24 cellular contexts compared by ENCODE assay signal in the genomic region with DNA sequence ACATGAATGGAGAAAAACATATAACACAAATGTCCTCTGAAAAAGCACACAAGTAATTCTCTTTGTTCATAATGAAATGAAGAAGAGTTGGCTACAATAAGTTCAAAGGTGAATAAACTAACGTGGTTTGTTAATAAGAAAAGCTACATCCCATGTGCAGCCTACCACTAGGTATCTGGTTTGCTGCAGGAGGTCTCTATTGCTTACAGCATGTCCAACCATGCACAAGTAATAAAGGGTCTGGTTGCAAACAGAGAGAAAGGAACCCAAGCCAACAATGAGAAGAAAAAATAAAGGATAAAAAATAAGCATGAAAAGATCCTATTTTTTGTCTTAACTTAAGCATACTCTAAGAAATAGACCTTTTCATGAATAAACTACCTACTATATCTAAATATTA.
"Had no signal": no experiment of that assay in that cellular context is flagged by ENCODE, and none has a peak within 500 bp of the region (broad histone marks: within the 10 kb centered on the region; RNA-seq: fewer than 3 reads in every experiment).

No MANE protein-coding gene starts in this region.

- H3K9ac ChIP-seq: SK-N-SH had no signal

- H3K27ac Mint-ChIP-seq: activated CD8-positive, alpha-beta T cell treated with anti-CD3 and anti-CD28 coated beads for 36 hours; activated naive CD8-positive, alpha-beta T cell treated with anti-CD3 and anti-CD28 coated beads, Interleukin-2, amount 10 ng/mL, durations not matched to agents 7 days and 5 days; activated T-cell treated with anti-CD3 and anti-CD28 coated beads, Interleukin-2, amount 50 U/mL, for 72 hours; activated T-helper 2 cell treated with anti-CD3 and anti-CD28 coated beads, Interferon-gamma antibody, Interleukin-2, Interleukin-4, amounts not matched to agents 10 μg/mL and 5 μg/mL and 100 μg/mL, durations not matched to agents 14 hours and 24 hours and 36 hours; T-helper 1 cell treated with Interleukin-12 subunit alpha and Interleukin-12 subunit beta and Interleukin-4 antibody, amounts not matched to agents 30 μg/mL and 1 μg/mL, for 36 hours had no signal

- H3K36me3 ChIP-seq: Peyer's patch, SJCRH30 had no signal

- H3K27ac ChIP-seq: coronary artery, Peyer's patch, RWPE1, SJCRH30 had no signal

- ATAC-seq: activated CD4-positive, CD25-positive, alpha-beta regulatory T cell treated with anti-CD3 and anti-CD28 coated beads, Interleukin-2, amount 50 U/mL, for 24 hours; activated CD8-positive, alpha-beta T cell treated with anti-CD3 and anti-CD28 coated beads for 36 hours; activated T-cell treated with anti-CD3 and anti-CD28 coated beads, Interleukin-2, amount 50 U/mL, for 72 hours had no signal

- H3K4me2 ChIP-seq: SK-N-SH had no signal

- H3K27me3 Mint-ChIP-seq: activated CD8-positive, alpha-beta T cell treated with anti-CD3 and anti-CD28 coated beads for 36 hours; activated naive CD8-positive, alpha-beta T cell treated with anti-CD3 and anti-CD28 coated beads, Interleukin-2, amount 10 ng/mL, durations not matched to agents 7 days and 5 days had no signal

- H3K9me3 ChIP-seq: Peyer's patch, SJCRH30, SK-N-SH had no signal

- DNase-seq: activated CD4-positive, alpha-beta T cell treated with anti-CD3 and anti-CD28 coated beads for 4 hours; activated CD8-positive, alpha-beta memory T cell treated with anti-CD3 and anti-CD28 coated beads, Interleukin-2, amount 50 U/mL, for 4 hours; activated CD8-positive, alpha-beta T cell treated with anti-CD3 and anti-CD28 coated beads for 36 hours; activated gamma-delta T cell treated with Interleukin-2 at 50 U/mL for 16 hours; activated naive CD4-positive, alpha-beta T cell treated with anti-CD3 and anti-CD28 coated beads, Interleukin-2, amount 50 U/mL, for 16 hours; activated naive CD8-positive, alpha-beta T cell treated with anti-CD3 and anti-CD28 coated beads, Interleukin-2, amount 10 ng/mL, durations not matched to agents 7 days and 5 days; activated T-cell treated with anti-CD3 and anti-CD28 coated beads, Interleukin-2, amount 50 U/mL, for 72 hours; aorta; KG1; NCI-H1092; NCI-H2029 treated with DMSO at 0.1 percent for 48 hours; NCI-H2227 treated with DMSO at 0.1 percent for 48 hours; NCI-H526; NCI-H774; NK-92 treated with Interleukin-12 subunit alpha and Interleukin-12 subunit beta, amount 100 ng/mL, for 24 hours; Peyer's patch; Right ventricle myocardium superior; SJCRH30; SK-N-SH had no signal

- H3K4me1 ChIP-seq: Peyer's patch, SJCRH30 had no signal

- H3K4me3 ChIP-seq: coronary artery, Peyer's patch, SJCRH30 had no signal

- H3K9me3 Mint-ChIP-seq: activated CD8-positive, alpha-beta T cell treated with anti-CD3 and anti-CD28 coated beads for 36 hours; activated naive CD8-positive, alpha-beta T cell treated with anti-CD3 and anti-CD28 coated beads, Interleukin-2, amount 10 ng/mL, durations not matched to agents 7 days and 5 days; activated T-cell treated with anti-CD3 and anti-CD28 coated beads, Interleukin-2, amount 50 U/mL, for 72 hours; activated T-helper 2 cell treated with anti-CD3 and anti-CD28 coated beads, Interferon-gamma antibody, Interleukin-2, Interleukin-4, amounts not matched to agents 10 μg/mL and 5 μg/mL and 100 μg/mL, durations not matched to agents 14 hours and 24 hours and 36 hours; T-helper 1 cell treated with Interleukin-12 subunit alpha and Interleukin-12 subunit beta and Interleukin-4 antibody, amounts not matched to agents 30 μg/mL and 1 μg/mL, for 36 hours had no signal

- H3K4me3 Mint-ChIP-seq: activated CD8-positive, alpha-beta T cell treated with anti-CD3 and anti-CD28 coated beads for 36 hours; activated naive CD8-positive, alpha-beta T cell treated with anti-CD3 and anti-CD28 coated beads, Interleukin-2, amount 10 ng/mL, durations not matched to agents 7 days and 5 days; activated T-cell treated with anti-CD3 and anti-CD28 coated beads, Interleukin-2, amount 50 U/mL, for 72 hours; T-helper 1 cell treated with Interleukin-12 subunit alpha and Interleukin-12 subunit beta and Interleukin-4 antibody, amounts not matched to agents 30 μg/mL and 1 μg/mL, for 36 hours had no signal

- H3K27me3 ChIP-seq: Peyer's patch, SJCRH30 had no signal
